11 cellular contexts compared by ENCODE assay signal in genomic region chr7:8115547-8116402, GRCh38.
DNase-seq lines count a peak whose midpoint lies in the region; ATAC-seq and TF ChIP-seq lines count a peak whose summit lies in the region.
"Had no signal": no experiment of that assay in that cellular context is flagged by ENCODE, and none has a peak within 500 bp of the region (broad histone marks: within the 10 kb centered on the region; RNA-seq: fewer than 3 reads in every experiment).

No MANE protein-coding gene starts in this region.

- DNase-seq in activated naive CD8-positive, alpha-beta T cell treated with anti-CD3 and anti-CD28 coated beads for 36 hours = peak; percentile 23
- DNase-seq in WTC11 (ENCODE audit: low spot score) (no peak), superior temporal gyrus (ENCODE audit: extremely low spot score) (no peak), ecto neural progenitor cell (ENCODE audit: low spot score) (no peak), NCI-H1105 (lab: John Stamatoyannopoulos, UW) (no peak)
- DNase-seq: anterior cingulate cortex, foreskin fibroblast had no signal

- H3K36me3 Mint-ChIP-seq in activated naive CD8-positive, alpha-beta T cell treated with anti-CD3 and anti-CD28 coated beads for 36 hours = peaks cover 5% of the 10 kb centered on the region
- peaks cover 18% of the 10 kb centered on the region for H3K36me3 Mint-ChIP-seq in WTC11
- H3K36me3 Mint-ChIP-seq: neural progenitor cell had no signal

- H3K27ac Mint-ChIP-seq in activated naive CD8-positive, alpha-beta T cell treated with anti-CD3 and anti-CD28 coated beads for 36 hours = peak overlapping the region; percentile 50
- no peak overlapping the region for H3K27ac Mint-ChIP-seq in WTC11
- H3K27ac Mint-ChIP-seq: neural progenitor cell had no signal

- peaks cover 46% of the 10 kb centered on the region for H3K4me1 Mint-ChIP-seq in activated naive CD8-positive, alpha-beta T cell treated with anti-CD3 and anti-CD28 coated beads for 36 hours
- peaks cover 36% of the 10 kb centered on the region for H3K4me1 Mint-ChIP-seq in WTC11

- no peak overlapping the region for H3K4me3 Mint-ChIP-seq in activated naive CD8-positive, alpha-beta T cell treated with anti-CD3 and anti-CD28 coated beads for 36 hours
- H3K4me3 Mint-ChIP-seq in WTC11 = no peak overlapping the region
- H3K4me3 Mint-ChIP-seq: neural progenitor cell had no signal

- ATAC-seq in GM18498 (IDR thresholded peaks at IDR 0.05; ENCODE audit: unreplicated experiment) = peak; percentile 93
- peak; percentile 87 for ATAC-seq in GM19467 (IDR thresholded peaks at IDR 0.05; ENCODE audit: unreplicated experiment)
- ATAC-seq in HG03135 (IDR thresholded peaks at IDR 0.05; ENCODE audit: unreplicated experiment) = peak; percentile 94
- ATAC-seq in WTC11 = no peak

- H3K27me3 Mint-ChIP-seq in activated naive CD8-positive, alpha-beta T cell treated with anti-CD3 and anti-CD28 coated beads for 36 hours = no peaks in the 10 kb centered on the region
- no peaks in the 10 kb centered on the region for H3K27me3 Mint-ChIP-seq in WTC11 (ENCODE audit: low read depth)

- no peak for TF ChIP-seq CTCF in WTC11 (IDR thresholded peaks at IDR 0.05)

- CTCF ChIA-PET in WTC11 (lab: Charles Lee) = no interaction called here

- POLR2A ChIA-PET in WTC11 (lab: Charles Lee) = no interaction called here

- peaks cover 10% of the 10 kb centered on the region for H3K9me3 Mint-ChIP-seq in activated naive CD8-positive, alpha-beta T cell treated with anti-CD3 and anti-CD28 coated beads for 36 hours
- peaks cover 20% of the 10 kb centered on the region for H3K9me3 Mint-ChIP-seq in WTC11

TF ChIP-seq in WTC11, 78 proteins besides CTCF, POLR2A, EP300 and RAD21:
- TF ChIP-seq PREB (CRISPR knock-in tag; IDR thresholded peaks at IDR 0.05; ENCODE audit: borderline replicate concordance) (no peak), AFF4 (CRISPR knock-in tag; IDR thresholded peaks at IDR 0.05; ENCODE audit: borderline replicate concordance) (no peak), ATF1 (CRISPR knock-in tag; IDR thresholded peaks at IDR 0.05) (no peak), FOXJ3 (CRISPR knock-in tag; IDR thresholded peaks at IDR 0.05; ENCODE audit: borderline replicate concordance) (no peak), ZNF423 (CRISPR knock-in tag; IDR thresholded peaks at IDR 0.05) (no peak), HMGA2 (CRISPR knock-in tag; IDR thresholded peaks at IDR 0.05) (no peak), E2F4 (CRISPR knock-in tag; IDR thresholded peaks at IDR 0.05; ENCODE audit: borderline replicate concordance, low read depth) (no peak), SOX15 (CRISPR knock-in tag; IDR thresholded peaks at IDR 0.05) (no peak), ZNF671 (CRISPR knock-in tag; IDR thresholded peaks at IDR 0.05) (no peak), OVOL2 (CRISPR knock-in tag; IDR thresholded peaks at IDR 0.05; ENCODE audit: borderline replicate concordance) (no peak), NR2C2 (CRISPR knock-in tag; IDR thresholded peaks at IDR 0.05) (no peak), ZNF532 (CRISPR knock-in tag; IDR thresholded peaks at IDR 0.05; ENCODE audit: borderline replicate concordance) (no peak), ESRRA (CRISPR knock-in tag; IDR thresholded peaks at IDR 0.05; ENCODE audit: borderline replicate concordance) (no peak), NFYB (CRISPR knock-in tag; conservative IDR thresholded peaks at IDR 0.05; ENCODE audit: low read depth) (no peak)
TF ChIP-seq in WTC11: peak in this region for 0.
